Comparison of ENCODE assay signal across 26 cellular contexts in genomic region chr1:160667896-160668295, GRCh38. TPM values are rescaled to one million over a fixed set of nuclear protein-coding genes. Genes with fewer than 3 reads are reported as not detected.
DNase-seq lines count a peak whose midpoint lies in the region; ATAC-seq, FAIRE-seq and TF ChIP-seq lines count a peak whose summit lies in the region.
"Had no signal": no experiment of that assay in that cellular context is flagged by ENCODE, and none has a peak within 500 bp of the region (broad histone marks: within the 10 kb centered on the region; RNA-seq: fewer than 3 reads in every experiment).

No MANE protein-coding gene starts in this region.

- H3K4me3 ChIP-seq in CD8-positive, alpha-beta memory T cell (ENCODE audit: low read length): no peak overlapping the region
- no peak overlapping the region for H3K4me3 ChIP-seq in kidney (ENCODE audit: low read length in 2 of 2)
- H3K4me3 ChIP-seq: A549 had no signal

- no peak for DNase-seq in activated T-cell treated with anti-CD3 and anti-CD28 coated beads, Interleukin-2, amount 50 U/mL, for 24 hours
- DNase-seq in activated T-cell treated with anti-CD3 and anti-CD28 coated beads, Interleukin-2, amount 50 U/mL, for 4 hours: no peak
- no peak for DNase-seq in CD8-positive, alpha-beta memory T cell
- DNase-seq in kidney: no peak
- no peak for DNase-seq in nephron progenitor cell
- DNase-seq in AG20443 (ENCODE audit: low spot score): no peak
- DNase-seq: Calu3; DND-41; HCEC 1CT; IMR-90; MM.1S; NCI-H1694; NCI-H2029 treated with DMSO at 0.1 percent for 48 hours; NCI-H446 treated with DMSO at 0.1 percent for 48 hours; NCI-H526; NCI-H82; NK-92 treated with Interleukin-12 subunit alpha and Interleukin-12 subunit beta, amount 100 ng/mL, for 24 hours; PC-3 had no signal

- CTCF ChIA-PET in CD8-positive, alpha-beta memory T cell (lab: Charles Lee): interaction anchor here (1.1 to 1.7 kb wide), 3 partner anchors 13 to 49 kb away, joined by 3 read pairs; no protein-coding TSS in a partner anchor

- POLR2A ChIA-PET in CD8-positive, alpha-beta memory T cell (lab: Charles Lee): no interaction called here

- H3K4me1 ChIP-seq in CD8-positive, alpha-beta memory T cell (ENCODE audit: insufficient read depth, low read length): peaks cover 55% of the 10 kb centered on the region
- H3K4me1 ChIP-seq in kidney (ENCODE audit: control insufficient read depth in 1 of 2, insufficient read depth in 1 of 2, low read depth in 1 of 2, low read length in 2 of 2): peaks cover 0 to 3% of the 10 kb centered on the region in 2 donors
- H3K4me1 ChIP-seq: A549 had no signal

- H3K9me3 Mint-ChIP-seq in activated T-cell treated with anti-CD3 and anti-CD28 coated beads, Interleukin-2, amount 50 U/mL, for 24 hours: peaks cover 7% of the 10 kb centered on the region
- H3K9me3 Mint-ChIP-seq in activated T-cell treated with anti-CD3 and anti-CD28 coated beads, Interleukin-2, amount 50 U/mL, for 4 hours: no peaks in the 10 kb centered on the region
- no peaks in the 10 kb centered on the region for H3K9me3 Mint-ChIP-seq in CD8-positive, alpha-beta memory T cell
- no peaks in the 10 kb centered on the region for H3K9me3 Mint-ChIP-seq in activated T-helper 17 cell treated with anti-CD3 and anti-CD28 coated beads, Interleukin-2, amount 50 U/mL, for 72 hours
- H3K9me3 Mint-ChIP-seq in nephron progenitor cell: peaks cover 7% of the 10 kb centered on the region

- no peak overlapping the region for H3K27ac ChIP-seq in CD8-positive, alpha-beta memory T cell (ENCODE audit: low read depth, low read length)
- no peak overlapping the region for H3K27ac ChIP-seq in kidney (ENCODE audit: low read depth in 2 of 2, low read length in 2 of 2)
- H3K27ac ChIP-seq: A549, C4-2B, KMS-11 had no signal

- intact Hi-C loops in kidney (cut with DNase I): no loop called here

- no peaks in the 10 kb centered on the region for H3K27me3 ChIP-seq in CD8-positive, alpha-beta memory T cell (ENCODE audit: insufficient read depth, low read length, poor library complexity, severe bottlenecking)

- peak overlapping the region; percentile 6 for H3K27ac Mint-ChIP-seq in activated T-cell treated with anti-CD3 and anti-CD28 coated beads, Interleukin-2, amount 50 U/mL, for 24 hours
- peak overlapping the region in 5 of 8 donors; percentile 8 to 51 (median 37) for H3K27ac Mint-ChIP-seq in CD8-positive, alpha-beta memory T cell
- peak overlapping the region; percentile 41 for H3K27ac Mint-ChIP-seq in activated T-helper 17 cell treated with anti-CD3 and anti-CD28 coated beads, Interleukin-2, amount 50 U/mL, for 72 hours
- no peak overlapping the region for H3K27ac Mint-ChIP-seq in nephron progenitor cell
- H3K27ac Mint-ChIP-seq: B cell had no signal

- ATAC-seq in activated T-cell treated with anti-CD3 and anti-CD28 coated beads, Interleukin-2, amount 50 U/mL, for 4 hours: no peak
- no peak for ATAC-seq in activated T-helper 17 cell treated with anti-CD3 and anti-CD28 coated beads, Interleukin-2, amount 50 U/mL, for 72 hours (replicated peaks)
- ATAC-seq: A549, PC-3 had no signal

- H3K27me3 Mint-ChIP-seq in activated T-cell treated with anti-CD3 and anti-CD28 coated beads, Interleukin-2, amount 50 U/mL, for 24 hours: no peaks in the 10 kb centered on the region
- no peaks in the 10 kb centered on the region for H3K27me3 Mint-ChIP-seq in activated T-cell treated with anti-CD3 and anti-CD28 coated beads, Interleukin-2, amount 50 U/mL, for 4 hours (ENCODE audit: low read depth)
- no peaks in the 10 kb centered on the region for H3K27me3 Mint-ChIP-seq in CD8-positive, alpha-beta memory T cell
- H3K27me3 Mint-ChIP-seq in activated T-helper 17 cell treated with anti-CD3 and anti-CD28 coated beads, Interleukin-2, amount 50 U/mL, for 72 hours: no peaks in the 10 kb centered on the region
- peaks cover 3% of the 10 kb centered on the region for H3K27me3 Mint-ChIP-seq in nephron progenitor cell (ENCODE audit: low read depth, poor library complexity)
- H3K27me3 Mint-ChIP-seq: B cell had no signal

- TF ChIP-seq CTCF in kidney (IDR thresholded peaks at IDR 0.05; ENCODE audit: borderline replicate concordance, extremely low read depth, insufficient read depth): no peak
- TF ChIP-seq CTCF in nephron progenitor cell (IDR thresholded peaks at IDR 0.05): no peak

- peak; percentile 54 for FAIRE-seq in kidney (lab: Jason Lieb, UNC)
- FAIRE-seq: A549, GM12892, GM19239, H1 had no signal

- H3K4me3 Mint-ChIP-seq in activated T-cell treated with anti-CD3 and anti-CD28 coated beads, Interleukin-2, amount 50 U/mL, for 24 hours: no peak overlapping the region
- H3K4me3 Mint-ChIP-seq in activated T-cell treated with anti-CD3 and anti-CD28 coated beads, Interleukin-2, amount 50 U/mL, for 4 hours: no peak overlapping the region
- peak overlapping the region in 1 of 7 donors; percentile 8 for H3K4me3 Mint-ChIP-seq in CD8-positive, alpha-beta memory T cell
- peak overlapping the region; percentile 85 for H3K4me3 Mint-ChIP-seq in activated T-helper 17 cell treated with anti-CD3 and anti-CD28 coated beads, Interleukin-2, amount 50 U/mL, for 72 hours
- H3K4me3 Mint-ChIP-seq in nephron progenitor cell: no peak overlapping the region
- H3K4me3 Mint-ChIP-seq: B cell had no signal

- H3K9ac ChIP-seq in kidney (ENCODE audit: low read length in 2 of 2): no peak overlapping the region
- H3K9ac ChIP-seq: KMS-11 had no signal

- no peaks in the 10 kb centered on the region for H3K36me3 ChIP-seq in CD8-positive, alpha-beta memory T cell (ENCODE audit: insufficient read depth, low read length)
- no peaks in the 10 kb centered on the region for H3K36me3 ChIP-seq in kidney (ENCODE audit: control insufficient read depth in 1 of 2, insufficient read depth in 2 of 2, low read length in 2 of 2)

- H3K9me3 ChIP-seq in CD8-positive, alpha-beta memory T cell (ENCODE audit: low read length): no peaks in the 10 kb centered on the region
- no peaks in the 10 kb centered on the region for H3K9me3 ChIP-seq in kidney (ENCODE audit: control insufficient read depth in 1 of 2, low read length in 2 of 2)

- H3K4me1 Mint-ChIP-seq in activated T-cell treated with anti-CD3 and anti-CD28 coated beads, Interleukin-2, amount 50 U/mL, for 24 hours (ENCODE audit: low read depth): peaks cover 64% of the 10 kb centered on the region
- H3K4me1 Mint-ChIP-seq in activated T-cell treated with anti-CD3 and anti-CD28 coated beads, Interleukin-2, amount 50 U/mL, for 4 hours (ENCODE audit: low read depth): peaks cover 69% of the 10 kb centered on the region
- H3K4me1 Mint-ChIP-seq in CD8-positive, alpha-beta memory T cell: peaks cover 54 to 70% (median 60%) of the 10 kb centered on the region in 3 donors
- peaks cover 54% of the 10 kb centered on the region for H3K4me1 Mint-ChIP-seq in activated T-helper 17 cell treated with anti-CD3 and anti-CD28 coated beads, Interleukin-2, amount 50 U/mL, for 72 hours
- peaks cover 9% of the 10 kb centered on the region for H3K4me1 Mint-ChIP-seq in nephron progenitor cell

- peaks cover 28% of the 10 kb centered on the region for H3K36me3 Mint-ChIP-seq in activated T-cell treated with anti-CD3 and anti-CD28 coated beads, Interleukin-2, amount 50 U/mL, for 24 hours (ENCODE audit: low read depth)
- peaks cover 8% of the 10 kb centered on the region for H3K36me3 Mint-ChIP-seq in activated T-cell treated with anti-CD3 and anti-CD28 coated beads, Interleukin-2, amount 50 U/mL, for 4 hours (ENCODE audit: insufficient read depth)
- H3K36me3 Mint-ChIP-seq in CD8-positive, alpha-beta memory T cell: peaks cover 2 to 9% (median 9%) of the 10 kb centered on the region in 3 donors
- H3K36me3 Mint-ChIP-seq in activated T-helper 17 cell treated with anti-CD3 and anti-CD28 coated beads, Interleukin-2, amount 50 U/mL, for 72 hours (ENCODE audit: low read depth): peaks cover 4% of the 10 kb centered on the region
- H3K36me3 Mint-ChIP-seq in nephron progenitor cell (ENCODE audit: low read depth): no peaks in the 10 kb centered on the region

RNA-seq across cellular contexts. Expression of gene SLAMF1, which starts 21.1 kb away (rescaled TPM):
- 100 to 1,000 TPM in 1 of 3 donors, 10 to 100 TPM in 2; 69.2 to 138 (median 96.6) TPM for total RNA-seq in activated T-cell treated with anti-CD3 and anti-CD28 coated beads, Interleukin-2, amount 50 U/mL, for 4 hours
- total RNA-seq in CD8-positive, alpha-beta memory T cell: 10 to 100 TPM; 74.0 to 75.0 TPM
- 48.5 TPM for polyA plus RNA-seq in CD8-positive, alpha-beta memory T cell
- 100 to 1,000 TPM; 121 to 186 TPM for total RNA-seq in activated T-helper 17 cell treated with anti-CD3 and anti-CD28 coated beads, Interleukin-2, amount 50 U/mL, for 72 hours
- total RNA-seq in kidney: 3.3 TPM
- polyA plus RNA-seq in kidney (ENCODE audit: insufficient read depth, low read depth, low replicate concordance): 0.13 TPM
- total RNA-seq: Calu3, H1, IMR-90, PC-3 had no signal
- polyA plus RNA-seq: A549, H1, IMR-90 had no signal

RNA-seq across cellular contexts. Expression of gene CD48, which starts 43.7 kb away (rescaled TPM):
- total RNA-seq in activated T-cell treated with anti-CD3 and anti-CD28 coated beads, Interleukin-2, amount 50 U/mL, for 4 hours: 100 to 1,000 TPM; 313 to 347 (median 336) TPM
- total RNA-seq in CD8-positive, alpha-beta memory T cell: 100 to 1,000 TPM; 224 to 234 TPM
- 250 TPM for polyA plus RNA-seq in CD8-positive, alpha-beta memory T cell
- total RNA-seq in activated T-helper 17 cell treated with anti-CD3 and anti-CD28 coated beads, Interleukin-2, amount 50 U/mL, for 72 hours: 100 to 1,000 TPM; 151 to 179 TPM
- 20.5 TPM for total RNA-seq in kidney
- 3.2 TPM for polyA plus RNA-seq in kidney (ENCODE audit: insufficient read depth, low read depth, low replicate concordance)
- total RNA-seq: Calu3, H1, IMR-90, PC-3 had no signal
- polyA plus RNA-seq: A549, IMR-90 had no signal

Comparison
In these comparisons a context has a peak if more than half of its experiments do, and no peak if none do; other contexts are left out.
1. RNA of gene SLAMF1, which starts 21.1 kb away (total RNA-seq): 121 to 186 TPM in activated T-helper 17 cell treated with anti-CD3 and anti-CD28 coated beads, Interleukin-2, amount 50 U/mL, for 72 hours, 69.2 to 138 TPM in activated T-cell treated with anti-CD3 and anti-CD28 coated beads, Interleukin-2, amount 50 U/mL, for 4 hours and 74.0 to 75.0 TPM in CD8-positive, alpha-beta memory T cell; 3.3 TPM in kidney (single experiment); every median in the first group is over 10 times any median in the second.